9 cellular contexts compared by ENCODE assay signal in genomic region chr5:59767753-59768159, GRCh38.
DNase-seq lines count a peak whose midpoint lies in the region; ATAC-seq and TF ChIP-seq lines count a peak whose summit lies in the region.
"Had no signal": no experiment of that assay in that cellular context is flagged by ENCODE, and none has a peak within 500 bp of the region (broad histone marks: within the 10 kb centered on the region; RNA-seq: fewer than 3 reads in every experiment).

No MANE protein-coding gene starts in this region.

- peaks cover 22% of the 10 kb centered on the region for H3K4me1 ChIP-seq in ACC112 (ENCODE audit: control insufficient read depth, insufficient read depth, low read length, unreplicated experiment)
- H3K4me1 ChIP-seq in HUES6 (ENCODE audit: control insufficient read depth, insufficient read depth, low read length): peaks cover 10% of the 10 kb centered on the region; the same call in 1 of the 2 replicates
- peaks cover 3% of the 10 kb centered on the region for H3K4me1 ChIP-seq in endodermal cell (ENCODE audit: control insufficient read depth, insufficient read depth, low read length)

- ATAC-seq in naive B cell (ENCODE audit: low read depth in 2 of 2) (no peak), HG03354 (IDR thresholded peaks at IDR 0.05; ENCODE audit: poor library complexity, severe bottlenecking, unreplicated experiment) (no peak), GM18498 (IDR thresholded peaks at IDR 0.05; ENCODE audit: unreplicated experiment) (no peak), HG02798 (IDR thresholded peaks at IDR 0.05; ENCODE audit: poor library complexity, unreplicated experiment) (no peak)

- H3K4me3 ChIP-seq in ACC112 (ENCODE audit: low read depth, low read length) (peak overlapping the region; percentile 72), HUES6 (ENCODE audit: low read depth, low read length) (peak overlapping the region; percentile 65), endodermal cell (ENCODE audit: low read length) (peak overlapping the region; percentile 77)

- H3K9me3 ChIP-seq in HUES6 (ENCODE audit: control insufficient read depth, insufficient read depth, low read depth, low read length): no peaks in the 10 kb centered on the region
- no peaks in the 10 kb centered on the region for H3K9me3 ChIP-seq in endodermal cell (ENCODE audit: control insufficient read depth, low read length)

- H3K4me1 Mint-ChIP-seq in endodermal cell: peaks cover 11% of the 10 kb centered on the region
- H3K4me1 Mint-ChIP-seq in naive B cell: peaks cover 41 to 56% (median 45%) of the 10 kb centered on the region in 3 donors

- no peak overlapping the region for H2AFZ ChIP-seq in ACC112 (ENCODE audit: low read length, unreplicated experiment)

- H3K4me3 Mint-ChIP-seq in endodermal cell (peak overlapping the region; percentile 64), naive B cell (peak overlapping the region; percentile 79 to 96 (median 94))

- WGBS in endodermal cell (ENCODE audit: insufficient coverage in 1 of 2, insufficient read length in 1 of 2), 2 experiments: 63 to 78% methylated on average over 2 to 4 of the region's 4 CpGs

- no peaks in the 10 kb centered on the region for H3K79me2 ChIP-seq in ACC112 (ENCODE audit: control insufficient read depth, insufficient read depth, low read length, unreplicated experiment)

- H3K9me3 Mint-ChIP-seq in endodermal cell: no peaks in the 10 kb centered on the region
- peaks cover 0 to 2% (median 0%) of the 10 kb centered on the region in 7 donors for H3K9me3 Mint-ChIP-seq in naive B cell

- peaks cover 37% of the 10 kb centered on the region for H3K27me3 Mint-ChIP-seq in endodermal cell (ENCODE audit: insufficient read depth)
- peaks cover 6 to 17% (median 9%) of the 10 kb centered on the region in 3 donors for H3K27me3 Mint-ChIP-seq in naive B cell

- H3K9ac ChIP-seq in HUES6 (ENCODE audit: low read length): peak overlapping the region; percentile 53
- no peak overlapping the region for H3K9ac ChIP-seq in endodermal cell (ENCODE audit: extremely low read depth, low read length, poor library complexity, severe bottlenecking)

- H3K36me3 ChIP-seq in ACC112 (ENCODE audit: insufficient read depth, low read length) (no peaks in the 10 kb centered on the region), HUES6 (ENCODE audit: control insufficient read depth, insufficient read depth, low read length) (no peaks in the 10 kb centered on the region), endodermal cell (ENCODE audit: control insufficient read depth, insufficient read depth, low read length) (no peaks in the 10 kb centered on the region)

- no peaks in the 10 kb centered on the region for H3K36me3 Mint-ChIP-seq in endodermal cell (ENCODE audit: low read depth)
- peaks cover 0 to 3% of the 10 kb centered on the region in 2 donors for H3K36me3 Mint-ChIP-seq in naive B cell

- H3K27ac ChIP-seq in ACC112 (ENCODE audit: low read depth, low read length): peak overlapping the region; percentile 48; the same call in 1 of the 2 replicates
- H3K27ac ChIP-seq in HUES6 (ENCODE audit: low read depth, low read length): no peak overlapping the region
- H3K27ac ChIP-seq in endodermal cell (ENCODE audit: low read depth, low read length): no peak overlapping the region

- H3K27ac Mint-ChIP-seq in endodermal cell (no peak overlapping the region), naive B cell (peak overlapping the region; percentile 20 to 95 (median 86))

- no peak for TF ChIP-seq CTCF in endodermal cell (conservative IDR thresholded peaks at IDR 0.05)

- no peak for DNase-seq in endodermal cell
- DNase-seq in naive B cell: no peak
- DNase-seq in HK-2 (ENCODE audit: unreplicated experiment): no peak
- DNase-seq: effector CD4-positive, alpha-beta T cell had no signal

- H3K27me3 ChIP-seq in ACC112 (ENCODE audit: insufficient read depth, low read length) (peaks cover 22% of the 10 kb centered on the region), HUES6 (ENCODE audit: control insufficient read depth, insufficient read depth, low read length) (peaks cover 23% of the 10 kb centered on the region), endodermal cell (ENCODE audit: control insufficient read depth, insufficient read depth, low read length, poor library complexity, severe bottlenecking) (peaks cover 36% of the 10 kb centered on the region)
